1 cellular context compared by ENCODE assay signal in genomic region chr7:99457646-99458493, GRCh38.
TF ChIP-seq lines count a peak whose summit lies in the region.

No MANE protein-coding gene starts in this region.

TF ChIP-seq in SK-N-SH treated with all-trans-retinoic acid at 6 μM for 48 hours, 23 proteins besides CTCF, POLR2A, EP300 and RAD21 (continued from another document):
- TF ChIP-seq PATZ1 (CRISPR knock-in tag; IDR thresholded peaks at IDR 0.05; ENCODE audit: borderline replicate concordance): no peak
- no peak for TF ChIP-seq ZNF8 (CRISPR knock-in tag; IDR thresholded peaks at IDR 0.05)
- TF ChIP-seq ZFP30 (CRISPR knock-in tag; IDR thresholded peaks at IDR 0.05): no peak
